10 cellular contexts compared by ENCODE assay signal in the genomic region with DNA sequence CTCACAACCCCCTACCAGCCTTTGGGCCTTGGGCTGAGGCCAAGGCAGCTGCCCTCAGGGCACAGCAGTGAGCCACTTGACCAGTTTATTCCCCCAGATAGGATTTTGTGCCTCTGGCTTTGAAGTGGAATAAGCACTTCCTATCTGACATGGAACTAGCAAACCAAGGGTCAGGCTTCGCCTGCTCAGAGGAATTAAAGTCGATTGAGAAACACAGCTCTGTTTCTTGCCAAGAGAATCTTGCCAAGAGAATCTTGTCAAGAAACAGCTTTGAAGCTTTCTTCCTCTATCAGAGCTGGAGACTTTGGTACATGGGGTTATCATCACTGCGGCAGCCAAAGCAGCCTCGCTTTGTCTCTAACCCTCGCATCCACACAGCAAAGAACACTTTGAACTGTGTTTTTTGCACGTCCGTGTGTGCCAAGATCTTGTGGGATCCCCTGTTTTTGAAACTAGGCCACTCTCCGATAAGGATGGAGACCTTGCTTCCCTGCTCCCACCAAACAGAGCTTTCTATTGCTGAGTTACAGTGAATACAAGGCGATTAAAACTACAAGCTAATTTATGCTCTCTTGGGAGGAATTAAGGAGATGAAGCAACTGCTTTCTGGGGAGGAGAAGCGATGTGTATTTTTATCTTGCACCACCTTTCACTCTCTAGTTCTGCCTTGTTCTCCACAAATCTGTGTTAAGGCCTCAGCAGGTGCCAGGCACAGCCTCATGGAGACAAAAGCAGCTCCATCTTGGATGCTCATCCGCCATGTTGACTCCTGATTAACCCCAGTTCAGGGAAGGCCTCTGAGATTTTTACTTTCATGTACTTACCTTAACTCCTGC.
A peak's percentile ranks its signal among the peaks of the same experiment; 100 is the strongest.
DNase-seq lines count a peak whose midpoint lies in the region; ATAC-seq and TF ChIP-seq lines count a peak whose summit lies in the region.
"Had no signal": no experiment of that assay in that cellular context is flagged by ENCODE, and none has a peak within 500 bp of the region (broad histone marks: within the 10 kb centered on the region; RNA-seq: fewer than 3 reads in every experiment).

No MANE protein-coding gene starts in this region.

- no peak for ATAC-seq in HG02588 (IDR thresholded peaks at IDR 0.05; ENCODE audit: unreplicated experiment)
- ATAC-seq: CD8-positive, alpha-beta T cell had no signal

- no peak for TF ChIP-seq CTCF in fibroblast of mammary gland (conservative IDR thresholded peaks at IDR 0.05; ENCODE audit: control insufficient read depth, insufficient read depth, low read depth, low read length)

- H3K27ac ChIP-seq in muscle layer of duodenum (ENCODE audit: low read length): peak overlapping the region; percentile 50
- H3K27ac ChIP-seq: parathyroid adenoma had no signal

- H3K4me3 ChIP-seq in fibroblast of mammary gland (ENCODE audit: control insufficient read depth, low read depth, low read length) (no peak overlapping the region), muscle layer of duodenum (ENCODE audit: low read depth in 1 of 2, low read length in 2 of 2) (no peak overlapping the region)

- H3K36me3 ChIP-seq in muscle layer of duodenum (ENCODE audit: control insufficient read depth in 1 of 2, insufficient read depth in 2 of 2, low read length in 2 of 2): no peaks in the 10 kb centered on the region

- DNase-seq in AG08395 (ENCODE audit: low spot score) (peak; percentile 25), MV-4-11 (lab: John Stamatoyannopoulos, UW) (peak; percentile 40), fibroblast of mammary gland (ENCODE audit: low read depth) (peak; percentile 56), NCI-H2107 treated with DMSO at 0.1 percent for 48 hours (lab: John Stamatoyannopoulos, UW; ENCODE audit: unreplicated experiment) (no peak), GDM1 (lab: John Stamatoyannopoulos, UW) (no peak)
- no peak for DNase-seq in activated effector memory CD4-positive, alpha-beta T cell treated with anti-CD3 and anti-CD28 coated beads, Interleukin-2, amount 50 U/mL, for 16 hours

- peaks cover 9 to 22% of the 10 kb centered on the region in 2 donors for H3K4me1 ChIP-seq in muscle layer of duodenum (ENCODE audit: control insufficient read depth in 1 of 2, insufficient read depth in 2 of 2, low read length in 2 of 2)
- H3K4me1 ChIP-seq: parathyroid adenoma had no signal

- no peaks in the 10 kb centered on the region for H3K27me3 ChIP-seq in muscle layer of duodenum (ENCODE audit: low read depth, low read length)

- H3K9me3 ChIP-seq in muscle layer of duodenum (ENCODE audit: control insufficient read depth in 1 of 2, low read length in 2 of 2): no peaks in the 10 kb centered on the region

Comparison
In these comparisons a context has a peak if more than half of its experiments do, and no peak if none do; other contexts are left out.
1. DNase-seq: peak in AG08395 (single experiment), MV-4-11 (single experiment) and fibroblast of mammary gland (single experiment); none in activated effector memory CD4-positive, alpha-beta T cell treated with anti-CD3 and anti-CD28 coated beads, Interleukin-2, amount 50 U/mL, for 16 hours (single experiment), NCI-H2107 treated with DMSO at 0.1 percent for 48 hours (single experiment) and GDM1 (single experiment).